ENCODE assay signal across 8 cellular contexts in genomic region chr1:225817611-225818061, GRCh38. TPM values are rescaled to one million over a fixed set of nuclear protein-coding genes. Genes with fewer than 3 reads are reported as not detected.
DNase-seq lines count a peak whose midpoint lies in the region; ATAC-seq, FAIRE-seq and TF ChIP-seq lines count a peak whose summit lies in the region.

No MANE protein-coding gene starts in this region.

- no peak overlapping the region for H3K27ac Mint-ChIP-seq in type B pancreatic cell

- intact Hi-C loops in left ventricle myocardium superior (cut with micrococcal nuclease): no loop called here

- peak; percentile 57 for ATAC-seq in left ventricle myocardium superior

- no peaks in the 10 kb centered on the region for H3K36me3 Mint-ChIP-seq in type B pancreatic cell

- peaks cover 26% of the 10 kb centered on the region for H3K4me1 Mint-ChIP-seq in type B pancreatic cell (ENCODE audit: unreplicated experiment)

- peak overlapping the region; percentile 94 for H3K27ac ChIP-seq in angular gyrus (ENCODE audit: low read depth, low read length)

- no peaks in the 10 kb centered on the region for H3K9me3 Mint-ChIP-seq in type B pancreatic cell

- DNase-seq in A172 (ENCODE audit: low spot score): peak; percentile 89
- peak; percentile 50 for DNase-seq in HTR-8/SVneo (ENCODE audit: insufficient read length, low spot score)
- peak; percentile 69 for DNase-seq in left ventricle myocardium superior
- DNase-seq in renal cortical epithelial cell (ENCODE audit: low read depth): peak; percentile 95
- no peak for DNase-seq in COR-L47 (lab: John Stamatoyannopoulos, UW)
- DNase-seq in type B pancreatic cell (ENCODE audit: extremely low spot score, unreplicated experiment): no peak
- no peak for DNase-seq in SK-N-DZ (ENCODE audit: low spot score)

- FAIRE-seq in HTR-8/SVneo (lab: Jason Lieb, UNC): no peak

- H3K27me3 Mint-ChIP-seq in type B pancreatic cell: no peaks in the 10 kb centered on the region

- no peak overlapping the region for H3K4me3 Mint-ChIP-seq in type B pancreatic cell

- no peak for TF ChIP-seq CTCF in type B pancreatic cell (conservative IDR thresholded peaks at IDR 0.05)

RNA-seq across cellular contexts. Expression of gene EPHX1, which starts 7.7 kb away (rescaled TPM):
- 32.3 and 34.2 TPM in 2 replicates for total RNA-seq in A172 (2014; rRNA removed; shearing (Covaris generic))
- 76.8 TPM for total RNA-seq in left ventricle myocardium superior
- total RNA-seq in renal cortical epithelial cell: 25.2 and 83.7 TPM in 2 replicates
- total RNA-seq in type B pancreatic cell (ENCODE audit: low replicate concordance): 65.2 and 86.1 TPM in 2 replicates
- 6.6 and 8.3 TPM in 2 replicates for polyA plus RNA-seq in SK-N-DZ (2014; cell fraction: cytosol; rRNA removed)
- 3.6 and 4.1 TPM in 2 replicates for polyA plus RNA-seq in SK-N-DZ (2014; cell fraction: nucleus; rRNA removed)

RNA-seq across cellular contexts. Expression of gene SRP9, which starts 40.0 kb away (rescaled TPM):
- total RNA-seq in A172 (2014; rRNA removed; shearing (Covaris generic)): 1,029 and 1,161 TPM in 2 replicates
- total RNA-seq in left ventricle myocardium superior (211 TPM), renal cortical epithelial cell (360 and 486 TPM in 2 replicates), type B pancreatic cell (ENCODE audit: low replicate concordance) (263 and 313 TPM in 2 replicates)
- 718 and 771 TPM in 2 replicates for polyA plus RNA-seq in SK-N-DZ (2014; cell fraction: cytosol; rRNA removed)
- polyA plus RNA-seq in SK-N-DZ (2014; cell fraction: nucleus; rRNA removed): 323 and 469 TPM in 2 replicates

Comparison
In these comparisons a context has a peak if more than half of its experiments do, and no peak if none do; other contexts are left out.
1. DNase-seq: peak in A172 (single experiment), HTR-8/SVneo (single experiment), left ventricle myocardium superior (single experiment) and renal cortical epithelial cell (single experiment); none in COR-L47 (single experiment), type B pancreatic cell (single experiment) and SK-N-DZ (single experiment).